Comparison of ENCODE assay signal across 2 cellular contexts in the genomic region with DNA sequence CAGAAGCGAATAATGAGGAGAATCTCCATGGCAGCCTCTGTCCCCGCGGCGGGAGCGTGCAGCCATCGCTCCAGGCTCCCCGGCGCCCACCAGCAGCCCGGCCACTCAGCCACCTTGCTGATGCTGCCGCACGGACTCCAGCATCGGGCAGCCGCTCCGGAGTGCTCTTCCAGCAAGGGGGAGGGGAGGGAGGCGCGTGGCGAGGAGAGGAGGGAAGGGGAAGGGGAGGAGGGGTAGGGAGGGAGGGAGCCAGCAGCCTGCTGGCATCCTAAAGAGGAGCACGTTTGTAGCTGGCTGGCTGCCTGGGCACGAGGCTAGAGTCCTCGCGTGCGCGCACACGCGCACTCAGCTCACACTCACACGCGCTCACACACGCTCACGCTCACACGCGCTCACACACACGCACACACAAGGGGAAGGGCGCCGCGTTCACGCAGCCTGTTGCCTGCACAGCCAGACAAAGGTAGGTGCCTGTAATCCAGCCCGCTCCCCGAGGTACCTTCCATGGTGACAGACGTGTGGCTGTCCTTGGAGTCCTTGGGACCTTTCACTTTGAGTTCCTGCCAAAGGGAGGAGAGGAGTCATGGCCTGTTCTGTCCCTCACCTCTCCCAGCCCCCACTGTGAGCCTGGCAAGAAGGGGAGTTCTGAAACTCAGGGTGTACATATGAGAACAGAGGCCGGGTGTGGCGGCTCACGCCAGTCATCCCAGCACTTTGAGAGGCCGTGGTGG.
TF ChIP-seq lines count a peak whose summit lies in the region.

No MANE protein-coding gene starts in this region.

TF ChIP-seq in GM23338, 12 proteins besides CTCF, POLR2A, EP300 and RAD21 (continues in another document):
- TF ChIP-seq STAT1 (IDR thresholded peaks at IDR 0.05; ENCODE audit: unreplicated experiment) (no peak), ZNF114 (CRISPR knock-in tag; IDR thresholded peaks at IDR 0.05) (no peak), ZNF331 (CRISPR knock-in tag; IDR thresholded peaks at IDR 0.05; ENCODE audit: low read depth) (no peak), POLR2AphosphoS5 (IDR thresholded peaks at IDR 0.05; ENCODE audit: low read depth) (no peak), EZH2phosphoT487 (IDR thresholded peaks at IDR 0.05; ENCODE audit: unreplicated experiment) (no peak), EZH2 (IDR thresholded peaks at IDR 0.05; ENCODE audit: low read depth, unreplicated experiment) (no peak), JUNB (IDR thresholded peaks at IDR 0.05; ENCODE audit: unreplicated experiment) (no peak), NANOG (IDR thresholded peaks at IDR 0.05; ENCODE audit: borderline replicate concordance) (no peak)
- TF ChIP-seq, protein P1, sequence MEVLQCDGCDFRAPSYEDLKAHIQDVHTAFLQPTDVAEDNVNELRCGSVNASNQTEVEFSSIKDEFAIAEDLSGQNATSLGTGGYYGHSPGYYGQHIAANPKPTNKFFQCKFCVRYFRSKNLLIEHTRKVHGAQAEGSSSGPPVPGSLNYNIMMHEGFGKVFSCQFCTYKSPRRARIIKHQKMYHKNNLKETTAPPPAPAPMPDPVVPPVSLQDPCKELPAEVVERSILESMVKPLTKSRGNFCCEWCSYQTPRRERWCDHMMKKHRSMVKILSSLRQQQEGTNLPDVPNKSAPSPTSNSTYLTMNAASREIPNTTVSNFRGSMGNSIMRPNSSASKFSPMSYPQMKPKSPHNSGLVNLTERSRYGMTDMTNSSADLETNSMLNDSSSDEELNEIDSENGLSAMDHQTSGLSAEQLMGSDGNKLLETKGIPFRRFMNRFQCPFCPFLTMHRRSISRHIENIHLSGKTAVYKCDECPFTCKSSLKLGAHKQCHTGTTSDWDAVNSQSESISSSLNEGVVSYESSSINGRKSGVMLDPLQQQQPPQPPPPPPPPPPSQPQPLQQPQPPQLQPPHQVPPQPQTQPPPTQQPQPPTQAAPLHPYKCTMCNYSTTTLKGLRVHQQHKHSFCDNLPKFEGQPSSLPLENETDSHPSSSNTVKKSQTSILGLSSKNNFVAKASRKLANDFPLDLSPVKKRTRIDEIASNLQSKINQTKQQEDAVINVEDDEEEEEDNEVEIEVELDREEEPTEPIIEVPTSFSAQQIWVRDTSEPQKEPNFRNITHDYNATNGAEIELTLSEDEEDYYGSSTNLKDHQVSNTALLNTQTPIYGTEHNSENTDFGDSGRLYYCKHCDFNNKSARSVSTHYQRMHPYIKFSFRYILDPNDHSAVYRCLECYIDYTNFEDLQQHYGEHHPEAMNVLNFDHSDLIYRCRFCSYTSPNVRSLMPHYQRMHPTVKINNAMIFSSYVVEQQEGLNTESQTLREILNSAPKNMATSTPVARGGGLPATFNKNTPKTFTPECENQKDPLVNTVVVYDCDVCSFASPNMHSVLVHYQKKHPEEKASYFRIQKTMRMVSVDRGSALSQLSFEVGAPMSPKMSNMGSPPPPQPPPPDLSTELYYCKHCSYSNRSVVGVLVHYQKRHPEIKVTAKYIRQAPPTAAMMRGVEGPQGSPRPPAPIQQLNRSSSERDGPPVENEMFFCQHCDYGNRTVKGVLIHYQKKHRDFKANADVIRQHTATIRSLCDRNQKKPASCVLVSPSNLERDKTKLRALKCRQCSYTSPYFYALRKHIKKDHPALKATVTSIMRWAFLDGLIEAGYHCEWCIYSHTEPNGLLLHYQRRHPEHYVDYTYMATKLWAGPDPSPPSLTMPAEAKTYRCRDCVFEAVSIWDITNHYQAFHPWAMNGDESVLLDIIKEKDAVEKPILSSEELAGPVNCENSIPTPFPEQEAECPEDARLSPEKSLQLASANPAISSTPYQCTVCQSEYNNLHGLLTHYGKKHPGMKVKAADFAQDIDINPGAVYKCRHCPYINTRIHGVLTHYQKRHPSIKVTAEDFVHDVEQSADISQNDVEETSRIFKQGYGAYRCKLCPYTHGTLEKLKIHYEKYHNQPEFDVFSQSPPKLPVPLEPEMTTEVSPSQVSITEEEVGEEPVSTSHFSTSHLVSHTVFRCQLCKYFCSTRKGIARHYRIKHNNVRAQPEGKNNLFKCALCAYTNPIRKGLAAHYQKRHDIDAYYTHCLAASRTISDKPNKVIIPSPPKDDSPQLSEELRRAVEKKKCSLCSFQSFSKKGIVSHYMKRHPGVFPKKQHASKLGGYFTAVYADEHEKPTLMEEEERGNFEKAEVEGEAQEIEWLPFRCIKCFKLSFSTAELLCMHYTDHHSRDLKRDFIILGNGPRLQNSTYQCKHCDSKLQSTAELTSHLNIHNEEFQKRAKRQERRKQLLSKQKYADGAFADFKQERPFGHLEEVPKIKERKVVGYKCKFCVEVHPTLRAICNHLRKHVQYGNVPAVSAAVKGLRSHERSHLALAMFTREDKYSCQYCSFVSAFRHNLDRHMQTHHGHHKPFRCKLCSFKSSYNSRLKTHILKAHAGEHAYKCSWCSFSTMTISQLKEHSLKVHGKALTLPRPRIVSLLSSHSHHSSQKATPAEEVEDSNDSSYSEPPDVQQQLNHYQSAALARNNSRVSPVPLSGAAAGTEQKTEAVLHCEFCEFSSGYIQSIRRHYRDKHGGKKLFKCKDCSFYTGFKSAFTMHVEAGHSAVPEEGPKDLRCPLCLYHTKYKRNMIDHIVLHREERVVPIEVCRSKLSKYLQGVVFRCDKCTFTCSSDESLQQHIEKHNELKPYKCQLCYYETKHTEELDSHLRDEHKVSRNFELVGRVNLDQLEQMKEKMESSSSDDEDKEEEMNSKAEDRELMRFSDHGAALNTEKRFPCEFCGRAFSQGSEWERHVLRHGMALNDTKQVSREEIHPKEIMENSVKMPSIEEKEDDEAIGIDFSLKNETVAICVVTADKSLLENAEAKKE (CRISPR knock-in tag; IDR thresholded peaks at IDR 0.05), result no peak
- TF ChIP-seq, protein P2, sequence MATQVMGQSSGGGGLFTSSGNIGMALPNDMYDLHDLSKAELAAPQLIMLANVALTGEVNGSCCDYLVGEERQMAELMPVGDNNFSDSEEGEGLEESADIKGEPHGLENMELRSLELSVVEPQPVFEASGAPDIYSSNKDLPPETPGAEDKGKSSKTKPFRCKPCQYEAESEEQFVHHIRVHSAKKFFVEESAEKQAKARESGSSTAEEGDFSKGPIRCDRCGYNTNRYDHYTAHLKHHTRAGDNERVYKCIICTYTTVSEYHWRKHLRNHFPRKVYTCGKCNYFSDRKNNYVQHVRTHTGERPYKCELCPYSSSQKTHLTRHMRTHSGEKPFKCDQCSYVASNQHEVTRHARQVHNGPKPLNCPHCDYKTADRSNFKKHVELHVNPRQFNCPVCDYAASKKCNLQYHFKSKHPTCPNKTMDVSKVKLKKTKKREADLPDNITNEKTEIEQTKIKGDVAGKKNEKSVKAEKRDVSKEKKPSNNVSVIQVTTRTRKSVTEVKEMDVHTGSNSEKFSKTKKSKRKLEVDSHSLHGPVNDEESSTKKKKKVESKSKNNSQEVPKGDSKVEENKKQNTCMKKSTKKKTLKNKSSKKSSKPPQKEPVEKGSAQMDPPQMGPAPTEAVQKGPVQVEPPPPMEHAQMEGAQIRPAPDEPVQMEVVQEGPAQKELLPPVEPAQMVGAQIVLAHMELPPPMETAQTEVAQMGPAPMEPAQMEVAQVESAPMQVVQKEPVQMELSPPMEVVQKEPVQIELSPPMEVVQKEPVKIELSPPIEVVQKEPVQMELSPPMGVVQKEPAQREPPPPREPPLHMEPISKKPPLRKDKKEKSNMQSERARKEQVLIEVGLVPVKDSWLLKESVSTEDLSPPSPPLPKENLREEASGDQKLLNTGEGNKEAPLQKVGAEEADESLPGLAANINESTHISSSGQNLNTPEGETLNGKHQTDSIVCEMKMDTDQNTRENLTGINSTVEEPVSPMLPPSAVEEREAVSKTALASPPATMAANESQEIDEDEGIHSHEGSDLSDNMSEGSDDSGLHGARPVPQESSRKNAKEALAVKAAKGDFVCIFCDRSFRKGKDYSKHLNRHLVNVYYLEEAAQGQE (IDR thresholded peaks at IDR 0.05; ENCODE audit: unreplicated experiment), result no peak

TF ChIP-seq in H1, 55 proteins besides CTCF, POLR2A, EP300 and RAD21:
- TF ChIP-seq CREB1 (IDR thresholded peaks at IDR 0.05), result no peak
- no peak for TF ChIP-seq TBP (IDR thresholded peaks at IDR 0.05; ENCODE audit: low read depth, low read length)
- no peak for TF ChIP-seq SAP30 (IDR thresholded peaks at IDR 0.05; ENCODE audit: insufficient read depth, insufficient replicate concordance, low read length)
- TF ChIP-seq RFX5 (IDR thresholded peaks at IDR 0.05; ENCODE audit: borderline replicate concordance, low read depth, low read length), result no peak
- TF ChIP-seq BRCA1 (IDR thresholded peaks at IDR 0.05; ENCODE audit: low read depth, low read length), result no peak
- TF ChIP-seq, protein P3, sequence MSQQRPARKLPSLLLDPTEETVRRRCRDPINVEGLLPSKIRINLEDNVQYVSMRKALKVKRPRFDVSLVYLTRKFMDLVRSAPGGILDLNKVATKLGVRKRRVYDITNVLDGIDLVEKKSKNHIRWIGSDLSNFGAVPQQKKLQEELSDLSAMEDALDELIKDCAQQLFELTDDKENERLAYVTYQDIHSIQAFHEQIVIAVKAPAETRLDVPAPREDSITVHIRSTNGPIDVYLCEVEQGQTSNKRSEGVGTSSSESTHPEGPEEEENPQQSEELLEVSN (IDR thresholded peaks at IDR 0.05), result peak; percentile 57; the same call in 1 of the 2 replicates
- TF ChIP-seq RXRA (IDR thresholded peaks at IDR 0.05; ENCODE audit: insufficient read depth, low read depth, low read length), result no peak
- no peak for TF ChIP-seq SP1 (IDR thresholded peaks at IDR 0.05; ENCODE audit: low read depth, low read length)
- no peak for TF ChIP-seq SRF (IDR thresholded peaks at IDR 0.05; ENCODE audit: low read depth, low read length)
- no peak for TF ChIP-seq ZNF274 (IDR thresholded peaks at IDR 0.05; ENCODE audit: borderline replicate concordance, extremely low read depth, low read length)
- TF ChIP-seq KDM4A (IDR thresholded peaks at IDR 0.05; ENCODE audit: low read depth, low read length, severe bottlenecking), result no peak
- 0 out of 2 replicates have a peak, but pooled peaks have one; percentile 9 for TF ChIP-seq EGR1 (IDR thresholded peaks at IDR 0.05; ENCODE audit: borderline replicate concordance, low read depth, low read length)
- 0 out of 2 replicates have a peak, but pooled peaks have one; percentile 21 for TF ChIP-seq YY1 (IDR thresholded peaks at IDR 0.05; ENCODE audit: low read depth, low read length)
- TF ChIP-seq TCF12 (IDR thresholded peaks at IDR 0.05; ENCODE audit: low read depth, low read length), result no peak
- TF ChIP-seq SIX5 (IDR thresholded peaks at IDR 0.05; ENCODE audit: low read depth, low read length), result no peak
- TF ChIP-seq, protein P4, sequence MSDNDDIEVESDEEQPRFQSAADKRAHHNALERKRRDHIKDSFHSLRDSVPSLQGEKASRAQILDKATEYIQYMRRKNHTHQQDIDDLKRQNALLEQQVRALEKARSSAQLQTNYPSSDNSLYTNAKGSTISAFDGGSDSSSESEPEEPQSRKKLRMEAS (IDR thresholded peaks at IDR 0.05), result peak; percentile 76
- TF ChIP-seq POU5F1 (IDR thresholded peaks at IDR 0.05; ENCODE audit: low read depth, low read length), result no peak
